Comparison of ENCODE assay signal across 17 cellular contexts in genomic region chr4:40612831-40613230, GRCh38. TPM values are rescaled to one million over a fixed set of nuclear protein-coding genes. Genes with fewer than 3 reads are reported as not detected.
DNase-seq lines count a peak whose midpoint lies in the region; ATAC-seq and TF ChIP-seq lines count a peak whose summit lies in the region.
"Had no signal": no experiment of that assay in that cellular context is flagged by ENCODE, and none has a peak within 500 bp of the region (broad histone marks: within the 10 kb centered on the region; RNA-seq: fewer than 3 reads in every experiment).

No MANE protein-coding gene starts in this region.

- intact Hi-C loops in CD14-positive monocyte (cut with micrococcal nuclease) = no loop called here
- intact Hi-C loops in PC-9 (cut with micrococcal nuclease; ENCODE audit: unreplicated experiment) = no loop called here
- intact Hi-C loops in dendritic cell treated with granulocyte-macrophage colony-stimulating factor and Interleukin-4, amounts not matched to agents 40 ng/mL and 50 ng/mL, for 4 days (cut with micrococcal nuclease) = no loop called here
- intact Hi-C loops in cardiac septum (cut with DNase I) = no loop called here
- intact Hi-C loops in ascending aorta (cut with DNase I) = no loop called here

- H2AFZ ChIP-seq in PC-9 (no peak overlapping the region), smooth muscle cell (ENCODE audit: low read depth) (no peak overlapping the region)

- H3K27ac Mint-ChIP-seq in CD14-positive monocyte = peak overlapping the region; percentile 40 to 92 (median 81)
- H3K27ac Mint-ChIP-seq in dendritic cell treated with granulocyte-macrophage colony-stimulating factor and Interleukin-4, amounts not matched to agents 40 ng/mL and 50 ng/mL, for 4 days = peak overlapping the region; percentile 82
- H3K27ac Mint-ChIP-seq in natural killer cell treated with Interleukin-12 subunit alpha and Interleukin-12 subunit beta and Interleukin-15 and Interleukin-18, amount 100 ng/mL, for 72 hours = peak overlapping the region in 1 of 2 donors; percentile 47
- H3K27ac Mint-ChIP-seq: B cell; CD8-positive, alpha-beta memory T cell; IgD-negative memory B cell had no signal

- H3K4me3 ChIP-seq in PC-9 (no peak overlapping the region), smooth muscle cell (no peak overlapping the region), ascending aorta (no peak overlapping the region)

- H3K27ac ChIP-seq in PC-9 (peak overlapping the region; percentile 41), smooth muscle cell (ENCODE audit: low read depth) (peak overlapping the region; percentile 17), ascending aorta (no peak overlapping the region)

- no peak overlapping the region for H3K9ac ChIP-seq in smooth muscle cell (ENCODE audit: low read depth)

- peaks cover 0 to 2% (median 2%) of the 10 kb centered on the region in 3 donors for H3K27me3 Mint-ChIP-seq in CD14-positive monocyte (ENCODE audit: low read depth in 3 of 3)
- H3K27me3 Mint-ChIP-seq in dendritic cell treated with granulocyte-macrophage colony-stimulating factor and Interleukin-4, amounts not matched to agents 40 ng/mL and 50 ng/mL, for 4 days = no peaks in the 10 kb centered on the region
- H3K27me3 Mint-ChIP-seq in natural killer cell treated with Interleukin-12 subunit alpha and Interleukin-12 subunit beta and Interleukin-15 and Interleukin-18, amount 100 ng/mL, for 72 hours = no peaks in the 10 kb centered on the region
- H3K27me3 Mint-ChIP-seq: B cell, IgD-negative memory B cell had no signal

- peaks cover 31 to 44% of the 10 kb centered on the region in 2 donors for H3K36me3 Mint-ChIP-seq in CD14-positive monocyte
- H3K36me3 Mint-ChIP-seq in dendritic cell treated with granulocyte-macrophage colony-stimulating factor and Interleukin-4, amounts not matched to agents 40 ng/mL and 50 ng/mL, for 4 days (ENCODE audit: low read depth) = peaks cover 61% of the 10 kb centered on the region
- H3K36me3 Mint-ChIP-seq in natural killer cell treated with Interleukin-12 subunit alpha and Interleukin-12 subunit beta and Interleukin-15 and Interleukin-18, amount 100 ng/mL, for 72 hours = no peaks in the 10 kb centered on the region
- H3K36me3 Mint-ChIP-seq: CD8-positive, alpha-beta memory T cell; IgD-negative memory B cell had no signal

- H3K9me3 Mint-ChIP-seq in CD14-positive monocyte = peaks cover 0 to 2% (median 0%) of the 10 kb centered on the region in 7 donors
- H3K9me3 Mint-ChIP-seq in dendritic cell treated with granulocyte-macrophage colony-stimulating factor and Interleukin-4, amounts not matched to agents 40 ng/mL and 50 ng/mL, for 4 days = no peaks in the 10 kb centered on the region
- no peaks in the 10 kb centered on the region for H3K9me3 Mint-ChIP-seq in natural killer cell treated with Interleukin-12 subunit alpha and Interleukin-12 subunit beta and Interleukin-15 and Interleukin-18, amount 100 ng/mL, for 72 hours
- H3K9me3 Mint-ChIP-seq: CD8-positive, alpha-beta memory T cell; IgD-negative memory B cell had no signal

- WGBS in smooth muscle cell (ENCODE audit: low lambda C conversion rate) = 92% methylated on average over 2 of the region's 2 CpGs

- H3K36me3 ChIP-seq in PC-9 (ENCODE audit: low read depth) (peaks cover 18% of the 10 kb centered on the region; the same call in 1 of the 2 replicates), smooth muscle cell (ENCODE audit: low read depth) (no peaks in the 10 kb centered on the region), ascending aorta (no peaks in the 10 kb centered on the region)

- POLR2A ChIA-PET in PC-9 (lab: Charles Lee; ENCODE audit: unreplicated experiment) = no interaction called here

- H3K4me3 Mint-ChIP-seq in CD14-positive monocyte = no peak overlapping the region
- H3K4me3 Mint-ChIP-seq in dendritic cell treated with granulocyte-macrophage colony-stimulating factor and Interleukin-4, amounts not matched to agents 40 ng/mL and 50 ng/mL, for 4 days = no peak overlapping the region
- no peak overlapping the region for H3K4me3 Mint-ChIP-seq in natural killer cell treated with Interleukin-12 subunit alpha and Interleukin-12 subunit beta and Interleukin-15 and Interleukin-18, amount 100 ng/mL, for 72 hours
- H3K4me3 Mint-ChIP-seq: B cell; CD8-positive, alpha-beta memory T cell; H9; IgD-negative memory B cell had no signal

- ATAC-seq in natural killer cell treated with Interleukin-12 subunit alpha and Interleukin-12 subunit beta and Interleukin-15 and Interleukin-18, amount 100 ng/mL, for 72 hours = no peak
- ATAC-seq in GM19455 (IDR thresholded peaks at IDR 0.05; ENCODE audit: unreplicated experiment) = no peak

- CTCF ChIA-PET in PC-9 (lab: Charles Lee) = no interaction called here

- H4K20me1 ChIP-seq in PC-9 (ENCODE audit: insufficient read depth) (peaks cover 40% of the 10 kb centered on the region), smooth muscle cell (ENCODE audit: low read depth) (no peaks in the 10 kb centered on the region)

- peaks cover 2% of the 10 kb centered on the region for H3K4me1 ChIP-seq in PC-9 (replicated peaks; ENCODE audit: insufficient read depth)
- no peaks in the 10 kb centered on the region for H3K4me1 ChIP-seq in smooth muscle cell (ENCODE audit: low read depth)
- H3K4me1 ChIP-seq in ascending aorta = no peaks in the 10 kb centered on the region

- H3K4me2 ChIP-seq in PC-9 (no peak overlapping the region), smooth muscle cell (no peak overlapping the region)

- no peaks in the 10 kb centered on the region for H3K9me3 ChIP-seq in PC-9 (ENCODE audit: insufficient read depth, low read depth)
- H3K9me3 ChIP-seq in smooth muscle cell (replicated peaks; ENCODE audit: low read depth) = no peaks in the 10 kb centered on the region
- H3K9me3 ChIP-seq in ascending aorta = no peaks in the 10 kb centered on the region
- H3K9me3 ChIP-seq: Caco-2 had no signal

- TF ChIP-seq CTCF in CD14-positive monocyte (IDR thresholded peaks at IDR 0.05) (no peak), PC-9 (conservative IDR thresholded peaks at IDR 0.05) (no peak), smooth muscle cell (IDR thresholded peaks at IDR 0.05; ENCODE audit: borderline replicate concordance, insufficient read depth, poor library complexity, severe bottlenecking) (no peak), ascending aorta (IDR thresholded peaks at IDR 0.05) (no peak)

- no peaks in the 10 kb centered on the region for H3K27me3 ChIP-seq in PC-9 (ENCODE audit: insufficient read depth, low read depth)
- H3K27me3 ChIP-seq in smooth muscle cell (ENCODE audit: low read depth) = no peaks in the 10 kb centered on the region
- no peaks in the 10 kb centered on the region for H3K27me3 ChIP-seq in ascending aorta

- H3K79me2 ChIP-seq in PC-9 (ENCODE audit: low read depth) (peaks cover 99% of the 10 kb centered on the region), smooth muscle cell (ENCODE audit: low read depth) (no peaks in the 10 kb centered on the region)

- H3K4me1 Mint-ChIP-seq in CD14-positive monocyte = peaks cover 73% of the 10 kb centered on the region
- peaks cover 72% of the 10 kb centered on the region for H3K4me1 Mint-ChIP-seq in dendritic cell treated with granulocyte-macrophage colony-stimulating factor and Interleukin-4, amounts not matched to agents 40 ng/mL and 50 ng/mL, for 4 days (ENCODE audit: low read depth)
- peaks cover 0 to 3% of the 10 kb centered on the region in 2 donors for H3K4me1 Mint-ChIP-seq in natural killer cell treated with Interleukin-12 subunit alpha and Interleukin-12 subunit beta and Interleukin-15 and Interleukin-18, amount 100 ng/mL, for 72 hours (ENCODE audit: low read depth in 2 of 2)
- H3K4me1 Mint-ChIP-seq: B cell; CD8-positive, alpha-beta memory T cell had no signal

- H3F3A ChIP-seq in PC-9 (ENCODE audit: insufficient read depth, low read depth) (peaks cover 20% of the 10 kb centered on the region), smooth muscle cell (ENCODE audit: low read depth) (no peaks in the 10 kb centered on the region)

- DNase-seq in CD14-positive monocyte (ENCODE audit: low spot score) (no peak), PC-9 (no peak), smooth muscle cell (lab: John Stamatoyannopoulos, UW; ENCODE audit: unreplicated experiment) (no peak), cardiac septum (ENCODE audit: low spot score) (no peak), ascending aorta (ENCODE audit: low spot score in 2 of 2) (no peak)
- no peak for DNase-seq in natural killer cell treated with Interleukin-12 subunit alpha and Interleukin-12 subunit beta and Interleukin-15 and Interleukin-18, amount 100 ng/mL, for 72 hours (ENCODE audit: low spot score)
- DNase-seq: 8988T; Caco-2; CD8-positive, alpha-beta memory T cell; DMS53; GF-D8; GOT3; H9 had no signal

- no peaks in the 10 kb centered on the region for H3K9me2 ChIP-seq in PC-9 (ENCODE audit: insufficient read depth)

- no TSS peak for BruUV-seq in PC-9 (replicated peaks; lab: Mats Ljungman, UMichigan)

RNA-seq across cellular contexts. Expression of gene RBM47, which starts 16.8 kb away (rescaled TPM):
- 10 to 100 TPM; 79.5 to 92.8 TPM for polyA plus RNA-seq in CD14-positive monocyte
- total RNA-seq in PC-9 (2021) = 78.0 and 79.0 TPM in 2 replicates
- total RNA-seq in smooth muscle cell = 5.5 and 6.0 TPM in 2 replicates
- polyA plus RNA-seq in smooth muscle cell = 3.4 and 3.6 TPM in 2 replicates
- total RNA-seq in cardiac septum = 3.3 TPM
- 10 to 100 TPM in 1 of 2 donors, 1 to 10 TPM in 1; 8.5 to 15.4 TPM for total RNA-seq in natural killer cell treated with Interleukin-12 subunit alpha and Interleukin-12 subunit beta and Interleukin-15 and Interleukin-18, amount 100 ng/mL, for 72 hours
- 7.1 TPM for total RNA-seq in ascending aorta
- polyA plus RNA-seq: CD8-positive, alpha-beta memory T cell had no signal

Comparison
In these comparisons a context has a peak if more than half of its experiments do, and no peak if none do; other contexts are left out.
1. H3K27ac ChIP-seq: peak in PC-9 (single experiment) and smooth muscle cell (single experiment); none in ascending aorta (0 of 2).